Comparison of ENCODE assay signal across 16 cellular contexts in the genomic region with DNA sequence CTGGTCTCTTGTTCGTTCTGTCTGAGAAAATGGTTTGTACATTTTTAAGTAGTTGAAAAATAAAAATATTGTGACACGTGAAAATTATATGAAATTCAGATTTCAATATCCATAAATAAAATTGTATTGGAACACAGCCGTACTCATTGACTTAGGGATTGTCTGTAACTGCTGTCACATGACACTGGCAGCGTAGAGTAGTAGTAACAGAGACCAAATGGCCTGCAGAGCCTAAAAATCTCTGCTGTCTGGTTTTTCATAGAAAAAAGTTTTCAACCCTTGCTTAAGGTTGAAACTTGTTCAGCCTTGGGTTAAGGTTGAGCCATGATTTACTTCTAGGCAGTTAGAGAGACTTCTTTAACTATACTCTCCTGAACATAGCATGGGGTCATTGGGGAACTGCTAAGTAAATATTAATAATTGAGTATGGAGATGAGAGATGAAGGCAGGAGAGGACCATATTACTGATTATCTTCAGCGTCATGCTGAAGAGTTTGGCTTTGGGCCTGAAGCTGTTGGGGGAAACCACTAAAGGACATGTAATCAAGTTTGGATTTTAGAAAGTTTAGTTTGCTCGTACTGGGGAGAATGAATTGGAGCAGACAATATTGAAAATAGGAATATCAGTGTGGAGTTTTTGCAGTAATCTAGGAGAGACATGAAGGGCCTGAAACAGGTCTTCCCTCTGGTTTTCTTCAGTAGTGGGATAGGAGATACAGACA. TPM values are rescaled to one million over a fixed set of nuclear protein-coding genes. Genes with fewer than 3 reads are reported as not detected.
DNase-seq lines count a peak whose midpoint lies in the region; ATAC-seq and TF ChIP-seq lines count a peak whose summit lies in the region.
"Had no signal": no experiment of that assay in that cellular context is flagged by ENCODE, and none has a peak within 500 bp of the region (broad histone marks: within the 10 kb centered on the region; RNA-seq: fewer than 3 reads in every experiment).

No MANE protein-coding gene starts in this region.

- DNase-seq in CD4-positive, alpha-beta memory T cell, result no peak
- DNase-seq in SK-N-SH (no peak), fibroblast of the aortic adventitia (ENCODE audit: low read depth) (peak; percentile 57), GM19238 (ENCODE audit: insufficient read length, low spot score) (no peak), RWPE1 (ENCODE audit: low spot score) (no peak), natural killer cell (no peak)
- DNase-seq: activated CD4-positive, alpha-beta T cell treated with anti-CD3 and anti-CD28 coated beads for 36 hours; activated naive CD4-positive, alpha-beta T cell treated with anti-CD3 and anti-CD28 coated beads, Interleukin-2, amount 10 ng/mL, durations not matched to agents 7 days and 5 days; GF-D8; GOT3; left lung; NCI-H1092 treated with DMSO at 0.1 percent for 48 hours had no signal

- no peak overlapping the region for H2AFZ ChIP-seq in SK-N-SH (ENCODE audit: low read depth)

- peaks cover 18% of the 10 kb centered on the region for H3F3A ChIP-seq in SK-N-SH (replicated peaks; ENCODE audit: insufficient read depth)

- no peaks in the 10 kb centered on the region for H3K27me3 ChIP-seq in CD4-positive, alpha-beta memory T cell (ENCODE audit: insufficient read depth, low read length)
- no peaks in the 10 kb centered on the region for H3K27me3 ChIP-seq in SK-N-SH (ENCODE audit: insufficient read depth)
- H3K27me3 ChIP-seq in neutrophil, result no peaks in the 10 kb centered on the region
- H3K27me3 ChIP-seq: breast epithelium, left lung, suprapubic skin had no signal

- H3K36me3 Mint-ChIP-seq in CD4-positive, alpha-beta memory T cell, result peaks cover 30 to 44% of the 10 kb centered on the region in 2 donors
- no peaks in the 10 kb centered on the region for H3K36me3 Mint-ChIP-seq in natural killer cell

- H3K4me1 ChIP-seq in CD4-positive, alpha-beta memory T cell (ENCODE audit: insufficient read depth, low read length), result peaks cover 88% of the 10 kb centered on the region
- H3K4me1 ChIP-seq in SK-N-SH (ENCODE audit: control insufficient read depth in 1 of 2, insufficient read depth in 2 of 2, low read depth in 1 of 2, low read length in 1 of 2), result peaks cover 17 to 20% of the 10 kb centered on the region in 2 experiments; a peak in 3 of 4 replicates
- H3K4me1 ChIP-seq in neutrophil (ENCODE audit: control insufficient read depth in 1 of 2, insufficient read depth in 1 of 2, low read depth in 1 of 2, low read length in 1 of 2), result peaks cover 34 to 41% of the 10 kb centered on the region in 2 experiments
- H3K4me1 ChIP-seq: breast epithelium had no signal

- TF ChIP-seq RAD21 in SK-N-SH (IDR thresholded peaks at IDR 0.05; ENCODE audit: low read length), result no peak

- WGBS in SK-N-SH (ENCODE audit: low lambda C conversion rate), result 89% methylated on average over 6 of the region's 6 CpGs

- H3K4me1 Mint-ChIP-seq in CD4-positive, alpha-beta memory T cell, result peaks cover 58 to 90% (median 72%) of the 10 kb centered on the region in 4 donors
- peaks cover 38% of the 10 kb centered on the region in 2 donors for H3K4me1 Mint-ChIP-seq in natural killer cell

- peaks cover 5% of the 10 kb centered on the region for H3K36me3 ChIP-seq in CD4-positive, alpha-beta memory T cell (ENCODE audit: insufficient read depth, low read length)
- H3K36me3 ChIP-seq in SK-N-SH (replicated peaks in 1 of 2; ENCODE audit: control insufficient read depth in 1 of 2, insufficient read depth in 2 of 2, low read length in 1 of 2) (peaks cover 0 to 3% of the 10 kb centered on the region in 2 experiments), neutrophil (no peaks in the 10 kb centered on the region)
- H3K36me3 ChIP-seq: breast epithelium, left lung had no signal

- peak overlapping the region; percentile 5; the same call in 1 of the 2 replicates for H3K4me2 ChIP-seq in SK-N-SH

- H3K27ac Mint-ChIP-seq in CD4-positive, alpha-beta memory T cell, result peak overlapping the region in 5 of 7 donors; percentile 1 to 76 (median 21)
- peak overlapping the region in 1 of 2 donors; percentile 77 for H3K27ac Mint-ChIP-seq in natural killer cell
- H3K27ac Mint-ChIP-seq: activated CD4-positive, alpha-beta T cell treated with anti-CD3 and anti-CD28 coated beads for 36 hours; activated naive CD4-positive, alpha-beta T cell treated with anti-CD3 and anti-CD28 coated beads, Interleukin-2, amount 10 ng/mL, durations not matched to agents 7 days and 5 days had no signal

- no peaks in the 10 kb centered on the region for H3K9me3 Mint-ChIP-seq in CD4-positive, alpha-beta memory T cell
- no peaks in the 10 kb centered on the region for H3K9me3 Mint-ChIP-seq in natural killer cell
- H3K9me3 Mint-ChIP-seq: activated naive CD4-positive, alpha-beta T cell treated with anti-CD3 and anti-CD28 coated beads, Interleukin-2, amount 10 ng/mL, durations not matched to agents 7 days and 5 days had no signal

- H3K9ac ChIP-seq in SK-N-SH, result no peak overlapping the region

- peaks cover 89% of the 10 kb centered on the region for H3K79me2 ChIP-seq in SK-N-SH (ENCODE audit: insufficient read depth)

- no peaks in the 10 kb centered on the region for H3K9me2 ChIP-seq in SK-N-SH

- no peak overlapping the region for H3K27ac ChIP-seq in CD4-positive, alpha-beta memory T cell (ENCODE audit: low read depth, low read length)
- peak overlapping the region in 1 of 2 experiments; percentile 5; a peak in 1 of 4 replicates for H3K27ac ChIP-seq in SK-N-SH (ENCODE audit: low read depth in 2 of 2, low read length in 1 of 2)
- H3K27ac ChIP-seq in neutrophil, result peak overlapping the region; percentile 13
- no peak overlapping the region for H3K27ac ChIP-seq in RWPE1
- H3K27ac ChIP-seq: suprapubic skin had no signal

- H4K20me1 ChIP-seq in SK-N-SH (ENCODE audit: insufficient read depth), result peaks cover 11% of the 10 kb centered on the region; the same call in 1 of the 2 replicates

- no peak for ATAC-seq in HG03045 (IDR thresholded peaks at IDR 0.05; ENCODE audit: unreplicated experiment)
- ATAC-seq in natural killer cell, result no peak
- ATAC-seq: activated CD4-positive, alpha-beta T cell treated with anti-CD3 and anti-CD28 coated beads for 36 hours; left lung had no signal

- H3K27me3 Mint-ChIP-seq in CD4-positive, alpha-beta memory T cell, result no peaks in the 10 kb centered on the region
- no peaks in the 10 kb centered on the region for H3K27me3 Mint-ChIP-seq in natural killer cell (ENCODE audit: low read depth in 2 of 2)
- H3K27me3 Mint-ChIP-seq: activated CD4-positive, alpha-beta T cell treated with anti-CD3 and anti-CD28 coated beads for 36 hours; activated naive CD4-positive, alpha-beta T cell treated with anti-CD3 and anti-CD28 coated beads, Interleukin-2, amount 10 ng/mL, durations not matched to agents 7 days and 5 days had no signal

- CTCF ChIA-PET in CD4-positive, alpha-beta memory T cell (lab: Charles Lee; ENCODE audit: partially characterized antibody), result interaction anchor here (0.9 to 2.0 kb wide), 2 partner anchors 9 to 89 kb away, joined by 5 to 7 read pairs; no protein-coding TSS in a partner anchor
- CTCF ChIA-PET in SK-N-SH (lab: Yijun Ruan, JAX) (interaction anchor here (0.6 to 2.2 kb wide), 4 partner anchors 11 to 332 kb away, joined by 3 to 11 read pairs (median 3); no protein-coding TSS in a partner anchor), RWPE1 (lab: Yijun Ruan, JAX) (no interaction called here)

- no peak overlapping the region for H3K4me3 ChIP-seq in CD4-positive, alpha-beta memory T cell (ENCODE audit: low read length in 2 of 2)
- H3K4me3 ChIP-seq in SK-N-SH (ENCODE audit: low read depth in 2 of 2, low read length in 1 of 2) (no peak overlapping the region), fibroblast of the aortic adventitia (ENCODE audit: low read depth, low read length) (no peak overlapping the region), neutrophil (ENCODE audit: low read depth in 1 of 2, low read length in 1 of 2) (no peak overlapping the region)
- H3K4me3 ChIP-seq: breast epithelium, left lung, suprapubic skin had no signal

- POLR2A ChIA-PET in CD4-positive, alpha-beta memory T cell (lab: Charles Lee; ENCODE audit: partially characterized antibody), result interaction anchor here (1.3 to 2.1 kb wide), 2 partner anchors 12 to 14 kb away, joined by 5 read pairs; no protein-coding TSS in a partner anchor
- POLR2A ChIA-PET in SK-N-SH (lab: Yijun Ruan, JAX), result no interaction called here
- POLR2A ChIA-PET in RWPE1 (lab: Yijun Ruan, JAX; ENCODE audit: low non-redundant PET), result no interaction called here

- intact Hi-C loops in CD4-positive, alpha-beta memory T cell (cut with micrococcal nuclease), result no loop called here
- intact Hi-C loops in natural killer cell (cut with micrococcal nuclease), result loop anchor here (2.0 kb wide), 1 partner anchor 53 kb away; no protein-coding TSS in a partner anchor

- no peaks in the 10 kb centered on the region for H3K9me3 ChIP-seq in CD4-positive, alpha-beta memory T cell (ENCODE audit: control insufficient read depth in 1 of 2, low read length in 2 of 2)
- H3K9me3 ChIP-seq in SK-N-SH (no peaks in the 10 kb centered on the region), neutrophil (no peaks in the 10 kb centered on the region)
- H3K9me3 ChIP-seq: breast epithelium, left lung, suprapubic skin had no signal

- TF ChIP-seq EP300 in SK-N-SH (IDR thresholded peaks at IDR 0.05; ENCODE audit: borderline replicate concordance in 1 of 2, low read depth in 1 of 2, low read length in 1 of 2), result no peak

- TF ChIP-seq CTCF in SK-N-SH (IDR thresholded peaks at IDR 0.05) (no peak), fibroblast of the aortic adventitia (IDR thresholded peaks at IDR 0.05; ENCODE audit: insufficient read depth, low read length) (no peak), neutrophil (IDR thresholded peaks at IDR 0.05) (no peak), RWPE1 (conservative IDR thresholded peaks at IDR 0.05; ENCODE audit: low read depth) (no peak), natural killer cell (IDR thresholded peaks at IDR 0.05) (no peak)

- H3K4me3 Mint-ChIP-seq in CD4-positive, alpha-beta memory T cell, result peak overlapping the region in 4 of 8 donors; percentile 8 to 70 (median 31)
- no peak overlapping the region for H3K4me3 Mint-ChIP-seq in natural killer cell
- H3K4me3 Mint-ChIP-seq: activated CD4-positive, alpha-beta T cell treated with anti-CD3 and anti-CD28 coated beads for 36 hours; activated naive CD4-positive, alpha-beta T cell treated with anti-CD3 and anti-CD28 coated beads, Interleukin-2, amount 10 ng/mL, durations not matched to agents 7 days and 5 days had no signal

TF ChIP-seq in SK-N-SH, 30 proteins besides CTCF, POLR2A, EP300 and RAD21 (continues in another document):
- TF ChIP-seq MEF2A (IDR thresholded peaks at IDR 0.05; ENCODE audit: borderline replicate concordance, low read depth), result no peak
- TF ChIP-seq FOXJ3 (CRISPR knock-in tag; IDR thresholded peaks at IDR 0.05), result no peak
- TF ChIP-seq FOSL2 (IDR thresholded peaks at IDR 0.05; ENCODE audit: borderline replicate concordance, low read depth), result no peak
- TF ChIP-seq SMC3 (IDR thresholded peaks at IDR 0.05; ENCODE audit: low read depth, low read length), result no peak

RNA-seq across cellular contexts. Expression of a gene that starts 16.2 kb away (rescaled TPM):
- 100 to 1,000 TPM; 168 to 172 TPM for total RNA-seq in CD4-positive, alpha-beta memory T cell
- polyA plus RNA-seq in CD4-positive, alpha-beta memory T cell, result 100 to 1,000 TPM in 1 of 2 donors, 10 to 100 TPM in 1; 52.8 to 113 TPM
- 35.0 and 45.8 TPM in 2 replicates for polyA plus RNA-seq in SK-N-SH (2012; rRNA removed)
- polyA plus RNA-seq in SK-N-SH (2012; cell fraction: cytosol; rRNA removed), result 45.2 and 45.3 TPM in 2 replicates
- polyA plus RNA-seq in SK-N-SH (2012; cell fraction: nucleus; rRNA removed), result 61.1 and 88.5 TPM in 2 replicates
- total RNA-seq in fibroblast of the aortic adventitia (ENCODE audit: low replicate concordance) (49.9 and 50.9 TPM in 2 replicates), natural killer cell (100 to 1,000 TPM in 1 of 3 donors, 10 to 100 TPM in 2; 88.4 to 136 (median 91.5) TPM)
